Comparison of ENCODE assay signal across 8 cellular contexts in the genomic region with DNA sequence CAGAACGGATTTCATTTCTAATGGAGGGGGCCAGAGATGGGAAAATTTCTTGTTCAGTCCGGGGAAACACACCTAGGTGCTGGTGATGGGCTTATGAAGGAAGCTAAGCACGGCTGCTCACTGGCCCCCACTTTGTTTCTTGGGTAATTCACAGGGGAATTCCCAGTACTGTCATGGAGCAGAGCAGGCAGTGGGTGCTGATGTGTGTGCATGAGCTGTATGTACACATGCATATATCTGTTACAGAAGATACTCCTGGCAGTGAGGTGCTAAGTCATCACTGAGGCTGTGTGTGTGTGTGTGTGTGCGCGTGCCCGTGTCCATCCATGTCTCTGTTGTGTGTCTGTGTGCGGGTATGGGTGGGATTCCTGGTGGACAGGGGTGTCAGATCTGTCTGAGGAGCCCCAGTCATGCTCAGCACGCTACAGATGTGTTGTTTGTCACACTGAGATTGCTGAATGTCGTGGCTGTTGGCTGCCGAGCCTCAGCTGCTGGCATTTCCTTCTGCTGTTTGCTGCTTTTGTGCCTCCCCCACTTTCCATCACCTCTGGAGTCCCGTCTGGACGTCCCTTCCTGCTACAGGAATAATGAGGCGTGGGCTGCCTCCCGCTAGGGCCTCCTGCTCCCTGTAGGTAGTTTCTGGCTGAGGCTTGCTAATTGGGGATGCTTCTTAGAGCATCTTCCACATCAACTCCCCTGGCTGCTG. TPM values are rescaled to one million over a fixed set of nuclear protein-coding genes. Genes with fewer than 3 reads are reported as not detected.
A peak's percentile ranks its signal among the peaks of the same experiment; 100 is the strongest.
DNase-seq lines count a peak whose midpoint lies in the region; ATAC-seq lines count a peak whose summit lies in the region.

No MANE protein-coding gene starts in this region.

- peak; percentile 17 for DNase-seq in T-helper 9 cell
- peak; percentile 39 for DNase-seq in dermis blood vessel endothelial cell
- peak in 2 of 3 donors; percentile 16 to 37 for DNase-seq in stimulated activated CD4-positive, alpha-beta T cell treated with anti-CD3 and anti-CD28 coated beads, TNF-alpha, amount 100 ng/mL, for 48 hours (ENCODE audit: low read depth in 3 of 3)
- DNase-seq in NCI-H748 (lab: John Stamatoyannopoulos, UW; ENCODE audit: unreplicated experiment) = no peak
- no peak for DNase-seq in DMS79 treated with DMSO at 0.1 percent for 48 hours (lab: John Stamatoyannopoulos, UW)
- no peak for DNase-seq in NCI-H524 (lab: John Stamatoyannopoulos, UW)

- ATAC-seq in GM18502 (IDR thresholded peaks at IDR 0.05; ENCODE audit: poor library complexity, unreplicated experiment) (peak; percentile 70), HG02678 (IDR thresholded peaks at IDR 0.05; ENCODE audit: unreplicated experiment) (peak; percentile 61)

RNA-seq across cellular contexts. Expression of a gene that starts 53.3 kb away (rescaled TPM):
- 13.8 and 19.5 TPM in 2 replicates for total RNA-seq in dermis blood vessel endothelial cell

Comparison
In these comparisons a context has a peak if more than half of its experiments do, and no peak if none do; other contexts are left out.
1. DNase-seq: peak in T-helper 9 cell (single experiment), dermis blood vessel endothelial cell (single experiment) and stimulated activated CD4-positive, alpha-beta T cell treated with anti-CD3 and anti-CD28 coated beads, TNF-alpha, amount 100 ng/mL, for 48 hours (2 of 3); none in NCI-H748 (single experiment), DMS79 treated with DMSO at 0.1 percent for 48 hours (single experiment) and NCI-H524 (0 of 2).